ENCODE assay signal across 12 cellular contexts in genomic region chr18:8525692-8526091, GRCh38.
DNase-seq lines count a peak whose midpoint lies in the region; ATAC-seq, FAIRE-seq and TF ChIP-seq lines count a peak whose summit lies in the region.
"Had no signal": no experiment of that assay in that cellular context is flagged by ENCODE, and none has a peak within 500 bp of the region (broad histone marks: within the 10 kb centered on the region; RNA-seq: fewer than 3 reads in every experiment).

No MANE protein-coding gene starts in this region.

- H3K9me2 ChIP-seq in hepatocyte (replicated peaks; ENCODE audit: insufficient read depth) = no peaks in the 10 kb centered on the region

- POLR2A ChIA-PET in activated CD4-positive, alpha-beta T cell treated with anti-CD3 and anti-CD28 coated beads for 36 hours (lab: Charles Lee) = no interaction called here
- POLR2A ChIA-PET in GM12878 (lab: Charles Lee) = no interaction called here

- H3K27me3 Mint-ChIP-seq in activated CD4-positive, alpha-beta T cell treated with anti-CD3 and anti-CD28 coated beads for 36 hours = peaks cover 29% of the 10 kb centered on the region
- H3K27me3 Mint-ChIP-seq in activated T-helper 17 cell treated with anti-CD3 and anti-CD28 coated beads, Interleukin-2, amount 50 U/mL, for 72 hours = peaks cover 34% of the 10 kb centered on the region

- CTCF ChIA-PET in activated CD4-positive, alpha-beta T cell treated with anti-CD3 and anti-CD28 coated beads for 36 hours (lab: Charles Lee) = no interaction called here
- CTCF ChIA-PET in GM12878 (lab: Yijun Ruan, JAX) = no interaction called here

- no TSS peak for BruUV-seq in GM12878 (replicated peaks; lab: Mats Ljungman, UMichigan)

- H3K4me3 ChIP-seq in GM12878 = no peak overlapping the region
- no peak overlapping the region for H3K4me3 ChIP-seq in sigmoid colon
- no peak overlapping the region for H3K4me3 ChIP-seq in hepatocyte
- H3K4me3 ChIP-seq: SK-N-MC had no signal

- no peaks in the 10 kb centered on the region for H3K4me1 Mint-ChIP-seq in activated CD4-positive, alpha-beta T cell treated with anti-CD3 and anti-CD28 coated beads for 36 hours
- H3K4me1 Mint-ChIP-seq in activated T-helper 17 cell treated with anti-CD3 and anti-CD28 coated beads, Interleukin-2, amount 50 U/mL, for 72 hours = no peaks in the 10 kb centered on the region

- H3K9ac ChIP-seq in GM12878 (ENCODE audit: control insufficient read depth, insufficient read depth, low read length) = no peak overlapping the region

- SMC1A ChIA-PET in GM12878 (lab: Charles Lee; ENCODE audit: uncharacterized antibody, unreplicated experiment) = no interaction called here

- H3K4me1 ChIP-seq in GM12878 (ENCODE audit: control insufficient read depth, insufficient read depth, low read length) (no peaks in the 10 kb centered on the region), sigmoid colon (no peaks in the 10 kb centered on the region), hepatocyte (ENCODE audit: insufficient read depth) (no peaks in the 10 kb centered on the region)

- no peak overlapping the region for H3K27ac ChIP-seq in GM12878 (ENCODE audit: control insufficient read depth, insufficient read depth)
- no peak overlapping the region for H3K27ac ChIP-seq in sigmoid colon
- no peak overlapping the region for H3K27ac ChIP-seq in hepatocyte
- H3K27ac ChIP-seq: SK-N-MC had no signal

- in situ Hi-C loops in GM12878 (cut with MboI) = no loop called here

- H3K36me3 ChIP-seq in GM12878 (ENCODE audit: control insufficient read depth in 2 of 2, insufficient read depth in 2 of 2, low read length in 1 of 2) = no peaks in the 10 kb centered on the region
- no peaks in the 10 kb centered on the region for H3K36me3 ChIP-seq in sigmoid colon
- no peaks in the 10 kb centered on the region for H3K36me3 ChIP-seq in hepatocyte (replicated peaks; ENCODE audit: insufficient read depth, low read depth)

- H3K27ac Mint-ChIP-seq in activated CD4-positive, alpha-beta T cell treated with anti-CD3 and anti-CD28 coated beads for 36 hours = no peak overlapping the region
- no peak overlapping the region for H3K27ac Mint-ChIP-seq in activated T-helper 17 cell treated with anti-CD3 and anti-CD28 coated beads, Interleukin-2, amount 50 U/mL, for 72 hours

- H3K4me2 ChIP-seq in GM12878 (ENCODE audit: control insufficient read depth, insufficient read depth) (no peak overlapping the region), hepatocyte (no peak overlapping the region)

- no peaks in the 10 kb centered on the region for H4K20me1 ChIP-seq in GM12878 (ENCODE audit: control insufficient read depth, insufficient read depth)
- H4K20me1 ChIP-seq in hepatocyte (ENCODE audit: insufficient read depth, poor library complexity, severe bottlenecking) = no peaks in the 10 kb centered on the region

- TF ChIP-seq POLR2A in GM12878 (IDR thresholded peaks at IDR 0.05; ENCODE audit: low read depth, low read length) = no peak
- TF ChIP-seq POLR2A in sigmoid colon (IDR thresholded peaks at IDR 0.05) = no peak

- intact Hi-C loops in activated CD4-positive, alpha-beta T cell treated with anti-CD3 and anti-CD28 coated beads for 36 hours (cut with DNase I, micrococcal nuclease) = no loop called here
- intact Hi-C loops in GM12878 (cut with micrococcal nuclease; ENCODE audit: unreplicated experiment) (no loop called here), sigmoid colon (cut with DNase I) (no loop called here)

- no peak overlapping the region for H2AFZ ChIP-seq in GM12878 (ENCODE audit: control insufficient read depth, low read depth, low read length)
- H2AFZ ChIP-seq in hepatocyte = no peak overlapping the region

- no peak for ATAC-seq in activated CD4-positive, alpha-beta T cell treated with anti-CD3 and anti-CD28 coated beads for 36 hours
- ATAC-seq in GM12878 = peak; percentile 42
- ATAC-seq in activated T-helper 17 cell treated with anti-CD3 and anti-CD28 coated beads, Interleukin-2, amount 50 U/mL, for 72 hours (replicated peaks) = no peak
- ATAC-seq in GM21576 (IDR thresholded peaks at IDR 0.05; ENCODE audit: unreplicated experiment) = no peak

- RAD21 ChIA-PET in GM12878 (lab: Charles Lee; ENCODE audit: unreplicated experiment) = no interaction called here

- TF ChIP-seq EP300 in GM12878 (IDR thresholded peaks at IDR 0.05; ENCODE audit: borderline replicate concordance in 1 of 2, control insufficient read depth in 1 of 2, low read depth in 2 of 2, low read length in 2 of 2) (no peak), sigmoid colon (IDR thresholded peaks at IDR 0.05) (no peak)

- 0% methylated on average over 6 of the region's 6 CpGs for WGBS in GM12878 (ENCODE audit: insufficient coverage, insufficient replicate concordance, low lambda C conversion rate, missing lambda C conversion rate)
- 38 to 57% methylated on average over 6 of the region's 6 CpGs for WGBS in sigmoid colon, 2 donors
- WGBS in hepatocyte (ENCODE audit: low lambda C conversion rate, missing lambda C conversion rate) = 79% methylated on average over 6 of the region's 6 CpGs

- no peaks in the 10 kb centered on the region for H3K36me3 Mint-ChIP-seq in activated CD4-positive, alpha-beta T cell treated with anti-CD3 and anti-CD28 coated beads for 36 hours (ENCODE audit: low read depth)
- H3K36me3 Mint-ChIP-seq in activated T-helper 17 cell treated with anti-CD3 and anti-CD28 coated beads, Interleukin-2, amount 50 U/mL, for 72 hours (ENCODE audit: low read depth) = no peaks in the 10 kb centered on the region

- no peak for FAIRE-seq in GM12878 (lab: Jason Lieb, UNC)
- FAIRE-seq: islet of Langerhans had no signal

- peaks cover 16% of the 10 kb centered on the region for H3K9me3 Mint-ChIP-seq in activated CD4-positive, alpha-beta T cell treated with anti-CD3 and anti-CD28 coated beads for 36 hours (ENCODE audit: low read depth)
- peaks cover 15% of the 10 kb centered on the region for H3K9me3 Mint-ChIP-seq in activated T-helper 17 cell treated with anti-CD3 and anti-CD28 coated beads, Interleukin-2, amount 50 U/mL, for 72 hours

- H3K79me2 ChIP-seq in GM12878 (ENCODE audit: control insufficient read depth, insufficient read depth, low read length) (no peaks in the 10 kb centered on the region), hepatocyte (no peaks in the 10 kb centered on the region)

- H3K9me3 ChIP-seq in GM12878 (replicated peaks; ENCODE audit: control insufficient read depth, insufficient read depth, low read length) (no peaks in the 10 kb centered on the region; the same call in 2 of the 3 replicates), sigmoid colon (peaks cover 0 to 5% (median 3%) of the 10 kb centered on the region in 4 donors), hepatocyte (ENCODE audit: low read depth) (no peaks in the 10 kb centered on the region)

- TF ChIP-seq RAD21 in GM12878 (IDR thresholded peaks at IDR 0.05; ENCODE audit: insufficient read depth, low read depth, low read length) = no peak

- peak; percentile 20 to 26 (median 21); a peak in 2 of 6 replicates for TF ChIP-seq CTCF in GM12878 (IDR thresholded peaks at IDR 0.05 in 2 of 3, conservative IDR thresholded peaks at IDR 0.05 in 1 of 3; ENCODE audit: control insufficient read depth in 2 of 3, extremely low read depth in 1 of 3, insufficient read depth in 1 of 3, low read depth in 3 of 3, low read length in 3 of 3)
- no peak for TF ChIP-seq CTCF in sigmoid colon (IDR thresholded peaks at IDR 0.05)
- no peak for TF ChIP-seq CTCF in hepatocyte (IDR thresholded peaks at IDR 0.05; ENCODE audit: poor library complexity)

- no peak overlapping the region for H3K4me3 Mint-ChIP-seq in activated CD4-positive, alpha-beta T cell treated with anti-CD3 and anti-CD28 coated beads for 36 hours
- H3K4me3 Mint-ChIP-seq in activated T-helper 17 cell treated with anti-CD3 and anti-CD28 coated beads, Interleukin-2, amount 50 U/mL, for 72 hours = no peak overlapping the region

- DNase-seq in activated CD4-positive, alpha-beta T cell treated with anti-CD3 and anti-CD28 coated beads for 36 hours = peak; percentile 11
- no peak for DNase-seq in activated CD4-positive, alpha-beta T cell treated with anti-CD3 and anti-CD28 coated beads, Interleukin-2, amount 50 U/mL, for 4 hours
- DNase-seq in HuH-7 (ENCODE audit: low spot score) (peak; percentile 45), GM12878 (ENCODE audit: low read depth, low spot score) (no peak), sigmoid colon (peak; percentile 50), hepatocyte (ENCODE audit: low spot score) (no peak)
- DNase-seq: nucleus accumbens; stimulated activated CD4-positive, alpha-beta T cell treated with anti-CD3 and anti-CD28 coated beads, Interleukin-1b, Interleukin-23, amount 100 ng/mL, for 48 hours had no signal

- H3K27me3 ChIP-seq in GM12878 (replicated peaks in 1 of 2; ENCODE audit: control insufficient read depth in 2 of 2, insufficient read depth in 2 of 2, low read length in 1 of 2) = no peaks in the 10 kb centered on the region; a peak in 1 of 4 replicates
- H3K27me3 ChIP-seq in sigmoid colon = no peaks in the 10 kb centered on the region
- H3K27me3 ChIP-seq in hepatocyte = no peaks in the 10 kb centered on the region

TF ChIP-seq in GM12878, 131 proteins besides CTCF, POLR2A, EP300 and RAD21:
- TF ChIP-seq FOS (IDR thresholded peaks at IDR 0.05; ENCODE audit: borderline replicate concordance, extremely low read depth, insufficient read length) (no peak), MEF2B (IDR thresholded peaks at IDR 0.05; ENCODE audit: partially characterized antibody, poor library complexity, severe bottlenecking) (peak; percentile 40)

Comparison
In these comparisons a context has a peak if more than half of its experiments do, and no peak if none do; other contexts are left out.
1. DNase-seq: peak in activated CD4-positive, alpha-beta T cell treated with anti-CD3 and anti-CD28 coated beads for 36 hours (single experiment), HuH-7 (single experiment) and sigmoid colon (single experiment); none in activated CD4-positive, alpha-beta T cell treated with anti-CD3 and anti-CD28 coated beads, Interleukin-2, amount 50 U/mL, for 4 hours (0 of 2), GM12878 (single experiment) and hepatocyte (single experiment).
2. CTCF ChIP-seq: peak in GM12878 (3 of 3); none in sigmoid colon (0 of 4) and hepatocyte (single experiment).